Comparison of ENCODE assay signal across 8 cellular contexts in genomic region chr16:1770328-1771071, GRCh38. TPM values are rescaled to one million over a fixed set of nuclear protein-coding genes. Genes with fewer than 3 reads are reported as not detected.
DNase-seq lines count a peak whose midpoint lies in the region; ATAC-seq and TF ChIP-seq lines count a peak whose summit lies in the region.

No MANE protein-coding gene starts in this region.

- peaks cover 5% of the 10 kb centered on the region for H3K36me3 Mint-ChIP-seq in endothelial cell (ENCODE audit: low read depth, unreplicated experiment)

- peak; percentile 80 for DNase-seq in DMS53 treated with DMSO at 0.1 percent for 48 hours (lab: John Stamatoyannopoulos, UW; ENCODE audit: unreplicated experiment)
- peak; percentile 70 to 88 for DNase-seq in NCI-H2081 (lab: John Stamatoyannopoulos, UW)
- DNase-seq in activated CD8-positive, alpha-beta memory T cell treated with anti-CD3 and anti-CD28 coated beads for 24 hours: peak; percentile 84
- no peak for DNase-seq in endothelial cell (ENCODE audit: low spot score)
- DNase-seq in middle frontal gyrus (ENCODE audit: extremely low spot score, low spot score): peak; percentile 59
- DNase-seq in stimulated activated naive CD8-positive, alpha-beta T cell treated with anti-CD3 and anti-CD28 coated beads, Interleukin-15, amount 100 ng/mL, for 72 hours: peak; percentile 53 to 67
- DNase-seq in NCI-H128 (lab: John Stamatoyannopoulos, UW; ENCODE audit: unreplicated experiment): no peak

- H3K4me3 Mint-ChIP-seq in endothelial cell (ENCODE audit: unreplicated experiment): peak overlapping the region; percentile 92
- peak overlapping the region; percentile 85 to 93 for H3K4me3 Mint-ChIP-seq in stimulated activated naive CD8-positive, alpha-beta T cell treated with anti-CD3 and anti-CD28 coated beads, Interleukin-15, amount 100 ng/mL, for 72 hours

- peaks cover 15% of the 10 kb centered on the region for H3K27me3 Mint-ChIP-seq in endothelial cell (ENCODE audit: unreplicated experiment)
- H3K27me3 Mint-ChIP-seq in stimulated activated naive CD8-positive, alpha-beta T cell treated with anti-CD3 and anti-CD28 coated beads, Interleukin-15, amount 100 ng/mL, for 72 hours: no peaks in the 10 kb centered on the region

- no peak overlapping the region for H3K27ac Mint-ChIP-seq in endothelial cell (ENCODE audit: unreplicated experiment)
- peak overlapping the region in 1 of 2 donors; percentile 88 for H3K27ac Mint-ChIP-seq in stimulated activated naive CD8-positive, alpha-beta T cell treated with anti-CD3 and anti-CD28 coated beads, Interleukin-15, amount 100 ng/mL, for 72 hours

- no peaks in the 10 kb centered on the region for H3K9me3 Mint-ChIP-seq in endothelial cell (ENCODE audit: unreplicated experiment)
- H3K9me3 Mint-ChIP-seq in stimulated activated naive CD8-positive, alpha-beta T cell treated with anti-CD3 and anti-CD28 coated beads, Interleukin-15, amount 100 ng/mL, for 72 hours: no peaks in the 10 kb centered on the region

- peak; percentile 41 for ATAC-seq in stimulated activated naive CD8-positive, alpha-beta T cell treated with anti-CD3 and anti-CD28 coated beads, Interleukin-15, amount 100 ng/mL, for 72 hours
- no peak for ATAC-seq in GM19328 (IDR thresholded peaks at IDR 0.05; ENCODE audit: unreplicated experiment)

- TF ChIP-seq CTCF in endothelial cell (IDR thresholded peaks at IDR 0.05; ENCODE audit: unreplicated experiment): no peak

- peaks cover 10% of the 10 kb centered on the region for H3K4me1 Mint-ChIP-seq in endothelial cell (ENCODE audit: unreplicated experiment)
- H3K4me1 Mint-ChIP-seq in stimulated activated naive CD8-positive, alpha-beta T cell treated with anti-CD3 and anti-CD28 coated beads, Interleukin-15, amount 100 ng/mL, for 72 hours: peaks cover 48% of the 10 kb centered on the region

RNA-seq across cellular contexts. Expression of gene NME3, which starts 0.8 kb away (rescaled TPM):
- 33.3 TPM for total RNA-seq in endothelial cell (ENCODE audit: unreplicated experiment)

RNA-seq across cellular contexts. Expression of gene EME2, which starts 2.1 kb away (rescaled TPM):
- 25.4 TPM for total RNA-seq in endothelial cell (ENCODE audit: unreplicated experiment)

RNA-seq across cellular contexts. Expression of gene MRPS34, which starts 2.4 kb away (rescaled TPM):
- 62.7 TPM for total RNA-seq in endothelial cell (ENCODE audit: unreplicated experiment)

RNA-seq across cellular contexts. Expression of gene SPSB3, which starts 11.9 kb away (rescaled TPM):
- total RNA-seq in endothelial cell (ENCODE audit: unreplicated experiment): 52.9 TPM

RNA-seq across cellular contexts. Expression of gene NUBP2, which starts 12.3 kb away (rescaled TPM):
- total RNA-seq in endothelial cell (ENCODE audit: unreplicated experiment): 49.8 TPM

Comparison
In these comparisons a context has a peak if more than half of its experiments do, and no peak if none do; other contexts are left out.
1. DNase-seq: peak in DMS53 treated with DMSO at 0.1 percent for 48 hours (single experiment), NCI-H2081 (2 of 2), activated CD8-positive, alpha-beta memory T cell treated with anti-CD3 and anti-CD28 coated beads for 24 hours (single experiment), middle frontal gyrus (single experiment) and stimulated activated naive CD8-positive, alpha-beta T cell treated with anti-CD3 and anti-CD28 coated beads, Interleukin-15, amount 100 ng/mL, for 72 hours (2 of 2); none in endothelial cell (single experiment) and NCI-H128 (single experiment).